In genomic region chrX:6257025-6257424, GRCh38 we compare ENCODE assay signal across 15 cellular contexts. TPM values are rescaled to one million over a fixed set of nuclear protein-coding genes. Genes with fewer than 3 reads are reported as not detected.
DNase-seq lines count a peak whose midpoint lies in the region; ATAC-seq and TF ChIP-seq lines count a peak whose summit lies in the region.
"Had no signal": no experiment of that assay in that cellular context is flagged by ENCODE, and none has a peak within 500 bp of the region (broad histone marks: within the 10 kb centered on the region; RNA-seq: fewer than 3 reads in every experiment).

No MANE protein-coding gene starts in this region.

- peak; percentile 13 for DNase-seq in H7
- DNase-seq in endodermal cell, result peak; percentile 49
- DNase-seq in iPS-NIHi7 (ENCODE audit: extremely low spot score), result peak; percentile 25
- DNase-seq in Right ventricle myocardium inferior (ENCODE audit: missing footprints), result no peak
- DNase-seq in NCI-H187 (lab: John Stamatoyannopoulos, UW), result no peak
- DNase-seq in OCI-M2 (lab: John Stamatoyannopoulos, UW; ENCODE audit: unreplicated experiment), result no peak
- DNase-seq: C1 segment of cervical spinal cord; Calu3; CD4-positive, alpha-beta memory T cell; COR-L47; DND-41; GDM1; H9 had no signal

- H3K36me3 Mint-ChIP-seq in endodermal cell (ENCODE audit: low read depth), result no peaks in the 10 kb centered on the region
- H3K36me3 Mint-ChIP-seq: CD4-positive, alpha-beta memory T cell had no signal

- no peak overlapping the region for H3K27ac ChIP-seq in endodermal cell (ENCODE audit: low read depth, low read length)

- peaks cover 9% of the 10 kb centered on the region for H3K27me3 Mint-ChIP-seq in endodermal cell (ENCODE audit: insufficient read depth)
- H3K27me3 Mint-ChIP-seq: CD4-positive, alpha-beta memory T cell had no signal

- intact Hi-C loops in Right ventricle myocardium inferior (cut with DNase I), result no loop called here

- H3K27ac Mint-ChIP-seq in endodermal cell, result no peak overlapping the region
- H3K27ac Mint-ChIP-seq: CD4-positive, alpha-beta memory T cell; H9 had no signal

- H3K9me3 Mint-ChIP-seq in endodermal cell, result peaks cover 2% of the 10 kb centered on the region

- H3K4me3 Mint-ChIP-seq in endodermal cell, result no peak overlapping the region
- H3K4me3 Mint-ChIP-seq: CD4-positive, alpha-beta memory T cell; H9 had no signal

- no peaks in the 10 kb centered on the region for H3K4me1 ChIP-seq in endodermal cell (ENCODE audit: control insufficient read depth, insufficient read depth, low read length)

- H3K27me3 ChIP-seq in H7 (ENCODE audit: control insufficient read depth, insufficient read depth, low read length) (no peaks in the 10 kb centered on the region), endodermal cell (ENCODE audit: control insufficient read depth, insufficient read depth, low read length, poor library complexity, severe bottlenecking) (no peaks in the 10 kb centered on the region)

- no peak overlapping the region for H3K9ac ChIP-seq in endodermal cell (ENCODE audit: extremely low read depth, low read length, poor library complexity, severe bottlenecking)

- H3K36me3 ChIP-seq in H7 (replicated peaks; ENCODE audit: control insufficient read depth, insufficient read depth, low read length) (no peaks in the 10 kb centered on the region), endodermal cell (ENCODE audit: control insufficient read depth, insufficient read depth, low read length) (no peaks in the 10 kb centered on the region)

- peaks cover 11% of the 10 kb centered on the region for H3K4me1 Mint-ChIP-seq in endodermal cell
- H3K4me1 Mint-ChIP-seq: CD4-positive, alpha-beta memory T cell had no signal

- no peak for TF ChIP-seq CTCF in endodermal cell (conservative IDR thresholded peaks at IDR 0.05)

- no peak for ATAC-seq in Right ventricle myocardium inferior
- ATAC-seq: GM12878, HCT116 had no signal

- 64% methylated on average over 2 of the region's 3 CpGs; no CpG with 5 or more reads in 1 of the 2 experiments for WGBS in endodermal cell (ENCODE audit: insufficient coverage in 1 of 2, insufficient read length in 1 of 2), 2 experiments

- H3K9me3 ChIP-seq in endodermal cell (ENCODE audit: control insufficient read depth, low read length), result peaks cover 5% of the 10 kb centered on the region

- H3K4me3 ChIP-seq in H7 (ENCODE audit: insufficient read depth, low read depth, low read length) (no peak overlapping the region), endodermal cell (ENCODE audit: low read length) (no peak overlapping the region)
- H3K4me3 ChIP-seq: GM12878 had no signal

RNA-seq across cellular contexts. Expression of gene NLGN4X, which starts 28.4 kb away (rescaled TPM):
- 38.0 and 58.6 TPM in 2 replicates for total RNA-seq in H7 (2014; rRNA removed; shearing (Covaris generic))
- 10 to 100 TPM; 19.2 to 76.9 TPM for total RNA-seq in endodermal cell
- polyA plus RNA-seq in endodermal cell (2013, experiment 1 of 2), result 18.2 TPM
- 15.6 TPM for polyA plus RNA-seq in endodermal cell (2013, experiment 2 of 2)
- 3.3 TPM for total RNA-seq in Right ventricle myocardium inferior
- total RNA-seq: Calu3; CD4-positive, alpha-beta memory T cell had no signal

Comparison
In these comparisons a context has a peak if more than half of its experiments do, and no peak if none do; other contexts are left out.
1. DNase-seq: peak in H7 (single experiment), endodermal cell (single experiment) and iPS-NIHi7 (single experiment); none in Right ventricle myocardium inferior (single experiment), NCI-H187 (0 of 2) and OCI-M2 (single experiment).